9 cellular contexts compared by ENCODE assay signal in genomic region chr1:201436461-201436860, GRCh38. TPM values are rescaled to one million over a fixed set of nuclear protein-coding genes. Genes with fewer than 3 reads are reported as not detected.
DNase-seq lines count a peak whose midpoint lies in the region; ATAC-seq and TF ChIP-seq lines count a peak whose summit lies in the region.
"Had no signal": no experiment of that assay in that cellular context is flagged by ENCODE, and none has a peak within 500 bp of the region (broad histone marks: within the 10 kb centered on the region; RNA-seq: fewer than 3 reads in every experiment).

No MANE protein-coding gene starts in this region.

- DNase-seq in SIG-M5 treated with dmso at 0.1 percent for 504 hours (lab: John Stamatoyannopoulos, UW; ENCODE audit: unreplicated experiment) (peak; percentile 50), SIG-M5 (lab: John Stamatoyannopoulos, UW) (no peak), NCI-H2227 (lab: John Stamatoyannopoulos, UW; ENCODE audit: unreplicated experiment) (peak; percentile 58), choroid plexus epithelial cell (ENCODE audit: low read depth) (peak; percentile 40), sciatic nerve (ENCODE audit: low spot score) (no peak), H4 (ENCODE audit: low spot score) (no peak)

- no peak overlapping the region for H3K4me3 ChIP-seq in choroid plexus epithelial cell (ENCODE audit: low read depth, low read length)
- H3K4me3 ChIP-seq: right lobe of liver had no signal

- peak; percentile 49 for TF ChIP-seq CTCF in choroid plexus epithelial cell (conservative IDR thresholded peaks at IDR 0.05; ENCODE audit: low read depth, low read length)

- intact Hi-C loops in sciatic nerve (cut with DNase I): no loop called here

- ATAC-seq in sciatic nerve (peak; percentile 39), HG02970 (IDR thresholded peaks at IDR 0.05; ENCODE audit: low FRiP score, unreplicated experiment) (no peak), GM21786 (IDR thresholded peaks at IDR 0.05; ENCODE audit: unreplicated experiment) (no peak)

RNA-seq across cellular contexts. Expression of gene TNNI1, which starts 14.9 kb away (rescaled TPM):
- total RNA-seq in sciatic nerve: 0.22 TPM
- not detected in 2 replicates for total RNA-seq in H4 (2014; rRNA removed; shearing (Covaris generic))

RNA-seq across cellular contexts. Expression of gene PHLDA3, which starts 32.5 kb away (rescaled TPM):
- 159 TPM for total RNA-seq in sciatic nerve
- 16.6 and 24.1 TPM in 2 replicates for total RNA-seq in H4 (2014; rRNA removed; shearing (Covaris generic))

RNA-seq across cellular contexts. Expression of gene LAD1, which starts 37.3 kb away (rescaled TPM):
- total RNA-seq in sciatic nerve: 0.76 TPM
- not detected in 2 replicates for total RNA-seq in H4 (2014; rRNA removed; shearing (Covaris generic))

RNA-seq across cellular contexts. Expression of gene TNNT2, which starts 59.0 kb away (rescaled TPM):
- 63.7 TPM for total RNA-seq in sciatic nerve
- not detected in 2 replicates for total RNA-seq in H4 (2014; rRNA removed; shearing (Covaris generic))

Comparison
In these comparisons a context has a peak if more than half of its experiments do, and no peak if none do; other contexts are left out.
1. DNase-seq: peak in SIG-M5 treated with dmso at 0.1 percent for 504 hours (single experiment), NCI-H2227 (single experiment) and choroid plexus epithelial cell (single experiment); none in SIG-M5 (single experiment), sciatic nerve (single experiment) and H4 (single experiment).